ENCODE assay signal across 8 cellular contexts in the genomic region with DNA sequence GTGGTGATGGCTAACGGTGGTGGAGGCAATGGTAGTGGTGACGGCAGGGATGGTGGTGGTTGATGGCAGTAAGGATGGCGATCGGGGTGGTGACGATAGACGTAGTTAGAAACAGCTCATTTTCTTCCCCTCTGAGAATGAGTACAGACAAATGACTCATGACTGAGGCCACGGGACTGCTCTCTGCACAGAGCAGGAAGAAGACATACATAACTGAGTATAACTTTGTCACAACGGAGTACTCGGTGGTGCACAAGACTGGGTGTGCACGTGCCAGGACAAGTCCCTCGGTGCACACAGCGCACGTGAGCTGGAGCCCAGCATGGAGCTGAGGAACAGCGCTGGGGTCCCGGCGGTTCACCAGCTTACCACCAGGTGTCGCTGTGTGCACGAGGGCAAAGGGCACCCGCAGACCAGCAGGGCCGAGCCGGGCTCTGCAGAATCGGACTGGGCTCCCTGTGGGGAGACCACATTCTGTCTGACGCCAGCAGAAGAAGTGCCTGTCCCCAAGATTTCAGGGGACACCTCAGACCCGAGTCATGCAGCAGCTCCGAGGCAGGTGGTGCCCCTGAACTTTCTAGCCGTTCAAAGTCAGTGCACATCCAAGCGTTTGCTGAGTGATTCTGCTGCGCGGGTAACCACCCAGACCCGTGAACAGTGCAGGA.
DNase-seq lines count a peak whose midpoint lies in the region; ATAC-seq and TF ChIP-seq lines count a peak whose summit lies in the region.

No MANE protein-coding gene starts in this region.

- H3K4me3 ChIP-seq in A673 (ENCODE audit: low read depth, low read length, poor library complexity, severe bottlenecking) (no peak overlapping the region), RWPE2 (ENCODE audit: severe bottlenecking) (no peak overlapping the region)

- POLR2A ChIA-PET in A673 (lab: Charles Lee; ENCODE audit: low non-redundant PET): no interaction called here

- no peaks in the 10 kb centered on the region for H3K27me3 ChIP-seq in A673 (replicated peaks; ENCODE audit: insufficient read depth, low read depth, low read length, poor library complexity)
- H3K27me3 ChIP-seq in RWPE2 (ENCODE audit: insufficient read depth, poor library complexity, severe bottlenecking): no peaks in the 10 kb centered on the region

- H3K9me3 ChIP-seq in A673 (ENCODE audit: low read depth, low read length, poor library complexity, severe bottlenecking) (no peaks in the 10 kb centered on the region), RWPE2 (ENCODE audit: severe bottlenecking) (peaks cover 2% of the 10 kb centered on the region)

- no peaks in the 10 kb centered on the region for H3K36me3 ChIP-seq in A673 (ENCODE audit: insufficient read depth, low read length, poor library complexity, severe bottlenecking)
- no peaks in the 10 kb centered on the region for H3K36me3 ChIP-seq in RWPE2 (ENCODE audit: low read depth)

- no TSS peak for BruUV-seq in A673 (replicated peaks; lab: Mats Ljungman, UMichigan)

- TF ChIP-seq CTCF in A673 (conservative IDR thresholded peaks at IDR 0.05; ENCODE audit: low read depth, low read length) (peak; percentile 92), RWPE2 (IDR thresholded peaks at IDR 0.05; ENCODE audit: poor library complexity, severe bottlenecking) (peak; percentile 92)

- peak; percentile 61 for ATAC-seq in GM18508 (IDR thresholded peaks at IDR 0.05; ENCODE audit: insufficient read depth, unreplicated experiment)
- ATAC-seq in HG03175 (IDR thresholded peaks at IDR 0.05; ENCODE audit: unreplicated experiment): peak; percentile 79
- ATAC-seq in RWPE2 (ENCODE audit: low read depth): peak; percentile 68
- peak; percentile 77 for ATAC-seq in Right ventricle myocardium inferior
- ATAC-seq in GM21526 (IDR thresholded peaks at IDR 0.05; ENCODE audit: low FRiP score, unreplicated experiment): no peak

- H3K4me1 ChIP-seq in A673 (ENCODE audit: insufficient read depth, low read length, poor library complexity, severe bottlenecking): peaks cover 17% of the 10 kb centered on the region
- no peaks in the 10 kb centered on the region for H3K4me1 ChIP-seq in RWPE2 (ENCODE audit: insufficient read depth, poor library complexity, severe bottlenecking)

- no peak overlapping the region for H3K27ac ChIP-seq in A673 (ENCODE audit: low read depth, low read length, poor library complexity, severe bottlenecking)
- no peak overlapping the region for H3K27ac ChIP-seq in RWPE2 (ENCODE audit: poor library complexity, severe bottlenecking)

- DNase-seq in A673 (ENCODE audit: low spot score): peak; percentile 49
- peak; percentile 66 for DNase-seq in RWPE2 (ENCODE audit: low spot score)
- peak; percentile 32 to 54 (median 43) for DNase-seq in activated naive CD4-positive, alpha-beta T cell (lab: John Stamatoyannopoulos, UW)
- peak; percentile 83 for DNase-seq in Right ventricle myocardium inferior (ENCODE audit: missing footprints)
- peak; percentile 28 for DNase-seq in renal cortical epithelial cell (ENCODE audit: low read depth)

- CTCF ChIA-PET in A673 (lab: Charles Lee): interaction anchor here (0.5 to 1.1 kb wide), 15 partner anchors 8 to 520 kb away, joined by 3 to 5 read pairs (median 4); a partner anchor contains a TSS

- intact Hi-C loops in A673 (cut with micrococcal nuclease; ENCODE audit: unreplicated experiment) (loop anchor here (2.0 to 5.0 kb wide), 4 partner anchors 37 to 521 kb away; a partner anchor contains a TSS), Right ventricle myocardium inferior (cut with DNase I) (loop anchor here (2.0 to 10.0 kb wide), 3 partner anchors 187 to 521 kb away; no protein-coding TSS in a partner anchor)

Comparison
In these comparisons a context has a peak if more than half of its experiments do, and no peak if none do; other contexts are left out.
1. DNase-seq: peak in every context shown above with its lines; median percentile 83 in Right ventricle myocardium inferior; 66 in RWPE2; 49 in A673; 43 in activated naive CD4-positive, alpha-beta T cell; 28 in renal cortical epithelial cell.